16 cellular contexts compared by ENCODE assay signal in genomic region chr7:116434820-116435341, GRCh38.
DNase-seq lines count a peak whose midpoint lies in the region; ATAC-seq and TF ChIP-seq lines count a peak whose summit lies in the region.
"Had no signal": no experiment of that assay in that cellular context is flagged by ENCODE, and none has a peak within 500 bp of the region (broad histone marks: within the 10 kb centered on the region; RNA-seq: fewer than 3 reads in every experiment).

No MANE protein-coding gene starts in this region.

- H2AK5ac ChIP-seq in H9 (ENCODE audit: insufficient read length, low read length) = no peak overlapping the region

- H2BK12ac ChIP-seq in H9 (ENCODE audit: insufficient read length, low read depth, low read length) = no peak overlapping the region

- no peak overlapping the region for H3K4ac ChIP-seq in H9 (ENCODE audit: low read depth, low read length)

- WGBS in H9 (ENCODE audit: extremely low coverage, insufficient read length, low lambda C conversion rate) = no CpG with 5 or more reads among the region's 1 CpG
- WGBS in testis, 2 donors = 64 to 70% methylated on average over 1 of the region's 1 CpG

- no peak for TF ChIP-seq POLR2A in testis (IDR thresholded peaks at IDR 0.05)

- H3K27me3 Mint-ChIP-seq in osteocyte (ENCODE audit: unreplicated experiment) = no peaks in the 10 kb centered on the region
- no peaks in the 10 kb centered on the region for H3K27me3 Mint-ChIP-seq in H9 (ENCODE audit: low read depth)

- H3K56ac ChIP-seq in H9 (ENCODE audit: insufficient read length, low read depth, low read length) = no peak overlapping the region

- H3K4me1 Mint-ChIP-seq in osteocyte (ENCODE audit: unreplicated experiment) (peaks cover 52% of the 10 kb centered on the region), H9 (no peaks in the 10 kb centered on the region)
- H3K4me1 Mint-ChIP-seq: activated B cell treated with CpG ODN at 0.5 μM for 24 hours; CD4-positive, alpha-beta memory T cell; stimulated activated naive CD8-positive, alpha-beta T cell treated with anti-CD3 and anti-CD28 coated beads, Interleukin-15, amount 100 ng/mL, for 72 hours had no signal

- H3K9me3 ChIP-seq in RWPE2 (ENCODE audit: severe bottlenecking) (peaks cover 6% of the 10 kb centered on the region), H9 (ENCODE audit: control insufficient read depth, low read depth, low read length) (no peaks in the 10 kb centered on the region), testis (no peaks in the 10 kb centered on the region)
- H3K9me3 ChIP-seq: gastrocnemius medialis had no signal

- no peaks in the 10 kb centered on the region for H3K79me1 ChIP-seq in H9 (ENCODE audit: insufficient read depth, low read depth, low read length, poor library complexity, severe bottlenecking)

- H3K18ac ChIP-seq in H9 (ENCODE audit: insufficient read length, low read depth, low read length) = no peak overlapping the region

- H3K36me3 ChIP-seq in RWPE2 (ENCODE audit: low read depth) = no peaks in the 10 kb centered on the region; the same call in 1 of the 2 replicates
- H3K36me3 ChIP-seq in testis (ENCODE audit: low read depth, missing control alignments) = no peaks in the 10 kb centered on the region
- H3K36me3 ChIP-seq: gastrocnemius medialis had no signal

- ATAC-seq in RWPE2 (ENCODE audit: low read depth) (peak; percentile 99), esophagus mucosa (peak; percentile 64)
- ATAC-seq: activated T-cell treated with anti-CD3 and anti-CD28 coated beads, Interleukin-2, amount 50 U/mL, for 72 hours; gastrocnemius medialis; left lobe of liver; stimulated activated naive CD8-positive, alpha-beta T cell treated with anti-CD3 and anti-CD28 coated beads, Interleukin-15, amount 100 ng/mL, for 72 hours had no signal

- intact Hi-C loops in testis (cut with DNase I; ENCODE audit: low total_unique reads) = no loop called here

- no peak overlapping the region for H2BK20ac ChIP-seq in H9 (ENCODE audit: low read depth, low read length, poor library complexity, severe bottlenecking)

- no peak overlapping the region for H3K4me2 ChIP-seq in H9 (ENCODE audit: insufficient read depth, insufficient read length, low read length)

- H4K5ac ChIP-seq in H9 (ENCODE audit: insufficient read length, low read depth, low read length) = no peak overlapping the region

- no peak overlapping the region for H3T11ph ChIP-seq in H9 (ENCODE audit: low read length)

- no peak overlapping the region for H2BK120ac ChIP-seq in H9 (ENCODE audit: low read depth, low read length, poor library complexity, severe bottlenecking)

- peaks cover 31% of the 10 kb centered on the region for H3K4me1 ChIP-seq in RWPE2 (ENCODE audit: insufficient read depth, poor library complexity, severe bottlenecking)
- no peaks in the 10 kb centered on the region for H3K4me1 ChIP-seq in H9 (ENCODE audit: insufficient read depth, low read length)
- H3K4me1 ChIP-seq in testis = no peaks in the 10 kb centered on the region
- H3K4me1 ChIP-seq: gastrocnemius medialis had no signal

- H2BK15ac ChIP-seq in H9 (ENCODE audit: low read depth, low read length) = no peak overlapping the region

- no peak overlapping the region for H3K14ac ChIP-seq in H9 (ENCODE audit: insufficient read depth, low read length)

- no peak overlapping the region for H2BK5ac ChIP-seq in H9 (ENCODE audit: insufficient read length, low read length)

- TF ChIP-seq CTCF in RWPE2 (IDR thresholded peaks at IDR 0.05; ENCODE audit: poor library complexity, severe bottlenecking) (no peak), osteocyte (IDR thresholded peaks at IDR 0.05) (no peak), H9 (conservative IDR thresholded peaks at IDR 0.05) (no peak), testis (IDR thresholded peaks at IDR 0.05) (no peak)

- no peak overlapping the region for H4K8ac ChIP-seq in H9 (replicated peaks; ENCODE audit: insufficient read length, low read depth, low read length)

- no peak overlapping the region for H4K91ac ChIP-seq in H9 (ENCODE audit: insufficient read length, low read depth, low read length)

- H3K27ac Mint-ChIP-seq in osteocyte (ENCODE audit: unreplicated experiment) (peak overlapping the region; percentile 83), H9 (no peak overlapping the region)
- H3K27ac Mint-ChIP-seq: activated B cell treated with CpG ODN at 0.5 μM for 24 hours; activated T-cell treated with anti-CD3 and anti-CD28 coated beads, Interleukin-2, amount 50 U/mL, for 72 hours; CD4-positive, alpha-beta memory T cell; stimulated activated naive CD8-positive, alpha-beta T cell treated with anti-CD3 and anti-CD28 coated beads, Interleukin-15, amount 100 ng/mL, for 72 hours had no signal

- peak overlapping the region; percentile 2 for H3K4me3 Mint-ChIP-seq in osteocyte (ENCODE audit: unreplicated experiment)
- no peak overlapping the region for H3K4me3 Mint-ChIP-seq in H9
- H3K4me3 Mint-ChIP-seq: activated B cell treated with CpG ODN at 0.5 μM for 24 hours; activated T-cell treated with anti-CD3 and anti-CD28 coated beads, Interleukin-2, amount 50 U/mL, for 72 hours; CD4-positive, alpha-beta memory T cell; stimulated activated naive CD8-positive, alpha-beta T cell treated with anti-CD3 and anti-CD28 coated beads, Interleukin-15, amount 100 ng/mL, for 72 hours had no signal

- H3K23ac ChIP-seq in H9 (ENCODE audit: insufficient read length, low read depth, low read length) = no peak overlapping the region

- DNase-seq in EL (peak; percentile 90), RWPE2 (ENCODE audit: low spot score) (no peak), osteocyte (ENCODE audit: extremely low spot score, unreplicated experiment) (no peak), H9 (no peak), superior temporal gyrus (ENCODE audit: extremely low spot score) (no peak), amygdala (lab: John Stamatoyannopoulos, UW) (no peak), testis (no peak)
- DNase-seq: activated B cell treated with CpG ODN at 0.5 μM for 24 hours; activated T-cell treated with anti-CD3 and anti-CD28 coated beads, Interleukin-2, amount 50 U/mL, for 72 hours; CD4-positive, alpha-beta memory T cell; gastrocnemius medialis; nucleus accumbens; stimulated activated CD4-positive, alpha-beta T cell treated with anti-CD3 and anti-CD28 coated beads, Interleukin-4, amount 100 ng/mL, for 24 hours; stimulated activated naive CD8-positive, alpha-beta T cell treated with anti-CD3 and anti-CD28 coated beads, Interleukin-15, amount 100 ng/mL, for 72 hours had no signal

- H3K36me3 Mint-ChIP-seq in osteocyte (ENCODE audit: unreplicated experiment) = no peaks in the 10 kb centered on the region
- H3K36me3 Mint-ChIP-seq in H9 (ENCODE audit: insufficient read depth in 1 of 3, low read depth in 3 of 3) = no peaks in the 10 kb centered on the region
- H3K36me3 Mint-ChIP-seq: CD4-positive, alpha-beta memory T cell had no signal

- no peak overlapping the region for H2AFZ ChIP-seq in H9 (ENCODE audit: low read length)

- H3K4me3 ChIP-seq in RWPE2 (ENCODE audit: severe bottlenecking) (no peak overlapping the region), testis (no peak overlapping the region)
- H3K4me3 ChIP-seq: gastrocnemius medialis had no signal

- no peaks in the 10 kb centered on the region for H3K27me3 ChIP-seq in RWPE2 (ENCODE audit: insufficient read depth, poor library complexity, severe bottlenecking)
- H3K27me3 ChIP-seq in H9 (ENCODE audit: insufficient read depth, low read length) = no peaks in the 10 kb centered on the region
- H3K27me3 ChIP-seq in testis = no peaks in the 10 kb centered on the region
- H3K27me3 ChIP-seq: gastrocnemius medialis had no signal

- H3K9ac ChIP-seq in H9 (ENCODE audit: extremely low read depth, insufficient read length, low read length) = no peak overlapping the region

- no peaks in the 10 kb centered on the region for H3K23me2 ChIP-seq in H9 (ENCODE audit: insufficient read length, low read depth, low read length, poor library complexity, severe bottlenecking)

- no peaks in the 10 kb centered on the region for H3K9me3 Mint-ChIP-seq in osteocyte (ENCODE audit: unreplicated experiment)
- no peaks in the 10 kb centered on the region for H3K9me3 Mint-ChIP-seq in H9
- H3K9me3 Mint-ChIP-seq: activated B cell treated with CpG ODN at 0.5 μM for 24 hours; activated T-cell treated with anti-CD3 and anti-CD28 coated beads, Interleukin-2, amount 50 U/mL, for 72 hours; stimulated activated naive CD8-positive, alpha-beta T cell treated with anti-CD3 and anti-CD28 coated beads, Interleukin-15, amount 100 ng/mL, for 72 hours had no signal

- H3K79me2 ChIP-seq in H9 (ENCODE audit: insufficient read depth, low read length) = no peaks in the 10 kb centered on the region; the same call in 1 of the 2 replicates

- no peaks in the 10 kb centered on the region for H4K20me1 ChIP-seq in H9 (ENCODE audit: control insufficient read depth, insufficient read depth, insufficient read length)

- peak overlapping the region; percentile 99 for H3K27ac ChIP-seq in RWPE2 (ENCODE audit: poor library complexity, severe bottlenecking)
- no peak overlapping the region for H3K27ac ChIP-seq in H9 (ENCODE audit: insufficient read length, low read depth, low read length)
- no peak overlapping the region for H3K27ac ChIP-seq in testis
- H3K27ac ChIP-seq: gastrocnemius medialis had no signal
